12 cellular contexts compared by ENCODE assay signal in the genomic region with DNA sequence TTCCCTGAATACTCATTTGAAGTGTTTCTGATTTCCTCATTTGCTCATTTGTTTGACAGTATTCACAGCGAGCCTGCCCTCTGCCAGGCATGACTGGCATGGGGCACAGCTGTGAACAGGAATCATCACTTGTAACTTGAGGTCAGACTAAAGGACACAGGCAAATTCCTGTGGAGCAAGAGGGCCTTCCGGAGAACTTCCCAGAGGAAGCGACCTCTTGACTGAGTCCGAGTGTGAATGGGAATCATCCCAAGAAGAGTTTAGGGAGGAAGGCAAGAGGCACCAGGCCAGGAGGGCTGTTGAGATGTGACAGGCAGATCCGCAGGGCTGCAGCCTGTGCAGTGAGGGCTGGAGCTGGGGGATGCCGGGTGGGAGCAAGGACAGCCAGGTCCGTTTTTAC. TPM values are rescaled to one million over a fixed set of nuclear protein-coding genes. Genes with fewer than 3 reads are reported as not detected.
A peak's percentile ranks its signal among the peaks of the same experiment; 100 is the strongest.
DNase-seq lines count a peak whose midpoint lies in the region; ATAC-seq lines count a peak whose summit lies in the region.
"Had no signal": no experiment of that assay in that cellular context is flagged by ENCODE, and none has a peak within 500 bp of the region (broad histone marks: within the 10 kb centered on the region; RNA-seq: fewer than 3 reads in every experiment).

No MANE protein-coding gene starts in this region.

- H3K36me3 Mint-ChIP-seq in activated T-cell treated with anti-CD3 and anti-CD28 coated beads, Interleukin-2, amount 50 U/mL, for 72 hours (ENCODE audit: insufficient read depth in 2 of 2), result peaks cover 0 to 1% of the 10 kb centered on the region in 2 donors
- no peaks in the 10 kb centered on the region for H3K36me3 Mint-ChIP-seq in memory B cell

- no peaks in the 10 kb centered on the region for H3K9me3 Mint-ChIP-seq in activated T-cell treated with anti-CD3 and anti-CD28 coated beads, Interleukin-2, amount 50 U/mL, for 72 hours
- H3K9me3 Mint-ChIP-seq in memory B cell, result no peaks in the 10 kb centered on the region

- DNase-seq in activated T-cell treated with anti-CD3 and anti-CD28 coated beads, Interleukin-2, amount 50 U/mL, for 72 hours, result no peak
- DNase-seq in activated T-cell treated with anti-CD3 and anti-CD28 coated beads, Interleukin-2, amount 50 U/mL, for 48 hours, result no peak
- DNase-seq in fibroblast of gingiva (ENCODE audit: low read depth) (peak; percentile 36), memory B cell (ENCODE audit: low spot score in 2 of 2) (no peak), SIG-M5 treated with dmso at 0.1 percent for 504 hours (lab: John Stamatoyannopoulos, UW; ENCODE audit: unreplicated experiment) (no peak), SIG-M5 (lab: John Stamatoyannopoulos, UW) (no peak)
- DNase-seq: activated CD8-positive, alpha-beta memory T cell treated with anti-CD3 and anti-CD28 coated beads, Interleukin-2, amount 50 U/mL, for 48 hours; GDM1; stimulated activated CD4-positive, alpha-beta T cell treated with anti-CD3 and anti-CD28 coated beads, Interleukin-2, amount 100 ng/mL, for 24 hours; T1000 had no signal

- ATAC-seq in activated T-cell treated with anti-CD3 and anti-CD28 coated beads, Interleukin-2, amount 50 U/mL, for 72 hours (replicated peaks in 1 of 2), result no peak
- ATAC-seq in memory B cell (ENCODE audit: low read depth) (peak; percentile 39), HG03025 (IDR thresholded peaks at IDR 0.05; ENCODE audit: low FRiP score, unreplicated experiment) (no peak), HG02884 (IDR thresholded peaks at IDR 0.05; ENCODE audit: unreplicated experiment) (no peak)

- no peak overlapping the region for H3K27ac Mint-ChIP-seq in activated T-cell treated with anti-CD3 and anti-CD28 coated beads, Interleukin-2, amount 50 U/mL, for 72 hours
- peak overlapping the region; percentile 93 for H3K27ac Mint-ChIP-seq in memory B cell

- H3K4me1 Mint-ChIP-seq in activated T-cell treated with anti-CD3 and anti-CD28 coated beads, Interleukin-2, amount 50 U/mL, for 72 hours (ENCODE audit: low read depth), result peaks cover 65% of the 10 kb centered on the region
- H3K4me1 Mint-ChIP-seq in memory B cell, result peaks cover 32% of the 10 kb centered on the region

- H3K4me3 Mint-ChIP-seq in activated T-cell treated with anti-CD3 and anti-CD28 coated beads, Interleukin-2, amount 50 U/mL, for 72 hours, result peak overlapping the region; percentile 48 to 65
- peak overlapping the region; percentile 57 for H3K4me3 Mint-ChIP-seq in memory B cell

- H3K27me3 Mint-ChIP-seq in activated T-cell treated with anti-CD3 and anti-CD28 coated beads, Interleukin-2, amount 50 U/mL, for 72 hours (ENCODE audit: low read depth), result no peaks in the 10 kb centered on the region
- no peaks in the 10 kb centered on the region for H3K27me3 Mint-ChIP-seq in memory B cell

RNA-seq across cellular contexts. Expression of a gene that starts 45.4 kb away (rescaled TPM):
- total RNA-seq in activated T-cell treated with anti-CD3 and anti-CD28 coated beads, Interleukin-2, amount 50 U/mL, for 72 hours, result 100 to 1,000 TPM; 104 to 122 TPM
